23 cellular contexts compared by ENCODE assay signal in the genomic region with DNA sequence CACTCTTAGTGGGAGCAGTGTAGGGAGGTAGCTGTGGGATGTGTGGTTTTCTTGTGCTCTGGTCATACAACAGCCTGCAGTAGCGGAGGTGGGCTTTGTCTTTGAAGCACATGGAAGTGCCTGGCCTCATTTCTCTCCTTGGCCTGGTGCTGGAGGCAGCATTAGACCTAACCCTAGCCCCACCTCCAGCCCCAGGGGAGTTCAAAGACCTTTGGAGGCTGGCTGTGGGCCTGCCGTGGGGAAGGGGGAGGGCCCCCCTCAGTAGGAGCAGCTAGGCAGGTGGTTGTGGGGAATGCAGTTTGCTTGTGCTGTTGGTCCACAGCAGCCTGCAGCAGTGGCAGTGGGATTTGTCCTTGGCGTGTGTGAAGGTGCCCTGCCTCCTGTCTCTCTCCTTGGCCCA.
DNase-seq lines count a peak whose midpoint lies in the region; ATAC-seq and TF ChIP-seq lines count a peak whose summit lies in the region.
"Had no signal": no experiment of that assay in that cellular context is flagged by ENCODE, and none has a peak within 500 bp of the region (broad histone marks: within the 10 kb centered on the region; RNA-seq: fewer than 3 reads in every experiment).

No MANE protein-coding gene starts in this region.

- H3K36me3 Mint-ChIP-seq in stimulated activated memory B cell treated with anti-CD40 and anti-IgM and Interleukin-4, amounts not matched to agents 10 μg/mL and 1 μg/mL and 100 μg/mL, for 72 hours: peaks cover 41% of the 10 kb centered on the region

- H3K4me3 ChIP-seq in DND-41 (ENCODE audit: low read depth in 1 of 2, low read length in 2 of 2): no peak overlapping the region

- peaks cover 24% of the 10 kb centered on the region for H3K4me1 Mint-ChIP-seq in stimulated activated memory B cell treated with anti-CD40 and anti-IgM and Interleukin-4, amounts not matched to agents 10 μg/mL and 1 μg/mL and 100 μg/mL, for 72 hours
- peaks cover 6% of the 10 kb centered on the region for H3K4me1 Mint-ChIP-seq in stimulated activated naive CD8-positive, alpha-beta T cell treated with anti-CD3 and anti-CD28 coated beads, Interleukin-15, amount 100 ng/mL, for 72 hours

- DNase-seq in DND-41 (peak; percentile 84), iPS-NIHi11 (ENCODE audit: low spot score) (peak; percentile 22), hepatic stellate cell (ENCODE audit: low spot score) (no peak)
- no peak for DNase-seq in stimulated activated naive CD8-positive, alpha-beta T cell treated with anti-CD3 and anti-CD28 coated beads, Interleukin-15, amount 100 ng/mL, for 72 hours
- DNase-seq: ACHN; C1 segment of cervical spinal cord; DMS53; EL; NCI-H1694 treated with DMSO at 0.1 percent for 48 hours; NCI-H2081 treated with DMSO at 0.1 percent for 48 hours; NCI-H226; NCI-H510A treated with DMSO at 0.1 percent for 48 hours; NCI-H748 treated with DMSO at 0.1 percent for 48 hours; NK-92 treated with Interleukin-12 subunit alpha and Interleukin-12 subunit beta, amount 100 ng/mL, for 24 hours; SIG-M5 had no signal

- no peak overlapping the region for H3K27ac ChIP-seq in DND-41 (ENCODE audit: low read length)
- peak overlapping the region; percentile 50 for H3K27ac ChIP-seq in KOPT-K1 (ENCODE audit: low read depth, low read length, poor library complexity, severe bottlenecking)
- H3K27ac ChIP-seq: HL-60, KMS-11 had no signal

- TF ChIP-seq CTCF in DND-41 (IDR thresholded peaks at IDR 0.05; ENCODE audit: borderline replicate concordance, extremely low read depth, low read length, poor library complexity, severe bottlenecking): no peak

- H2AFZ ChIP-seq in DND-41 (ENCODE audit: low read depth, low read length): no peak overlapping the region; the same call in 1 of the 2 replicates

- H3K4me3 Mint-ChIP-seq in stimulated activated memory B cell treated with anti-CD40 and anti-IgM and Interleukin-4, amounts not matched to agents 10 μg/mL and 1 μg/mL and 100 μg/mL, for 72 hours: no peak overlapping the region
- no peak overlapping the region for H3K4me3 Mint-ChIP-seq in stimulated activated naive CD8-positive, alpha-beta T cell treated with anti-CD3 and anti-CD28 coated beads, Interleukin-15, amount 100 ng/mL, for 72 hours

- no peaks in the 10 kb centered on the region for H3K79me2 ChIP-seq in DND-41 (ENCODE audit: insufficient read depth, low read length)

- H3K27me3 Mint-ChIP-seq in stimulated activated memory B cell treated with anti-CD40 and anti-IgM and Interleukin-4, amounts not matched to agents 10 μg/mL and 1 μg/mL and 100 μg/mL, for 72 hours: no peaks in the 10 kb centered on the region
- no peaks in the 10 kb centered on the region for H3K27me3 Mint-ChIP-seq in stimulated activated naive CD8-positive, alpha-beta T cell treated with anti-CD3 and anti-CD28 coated beads, Interleukin-15, amount 100 ng/mL, for 72 hours

- H3K36me3 ChIP-seq in DND-41 (ENCODE audit: insufficient read depth, low read length) (no peaks in the 10 kb centered on the region), KOPT-K1 (ENCODE audit: insufficient read depth, low read length) (no peaks in the 10 kb centered on the region)

- H3K4me2 ChIP-seq in DND-41 (ENCODE audit: insufficient read depth, low read length): no peak overlapping the region
- H3K4me2 ChIP-seq: KMS-11 had no signal

- H3K4me1 ChIP-seq in DND-41 (ENCODE audit: insufficient read depth, low read length): peaks cover 16% of the 10 kb centered on the region

- ATAC-seq in DND-41 (ENCODE audit: insufficient read depth, low read depth) (peak; percentile 100), HG03520 (IDR thresholded peaks at IDR 0.05; ENCODE audit: unreplicated experiment) (no peak), HG03521 (IDR thresholded peaks at IDR 0.05; ENCODE audit: unreplicated experiment) (no peak)
- peak; percentile 31 for ATAC-seq in stimulated activated memory B cell treated with anti-CD40 and anti-IgM and Interleukin-4, amounts not matched to agents 10 μg/mL and 1 μg/mL and 100 μg/mL, for 72 hours
- no peak for ATAC-seq in stimulated activated naive CD8-positive, alpha-beta T cell treated with anti-CD3 and anti-CD28 coated beads, Interleukin-15, amount 100 ng/mL, for 72 hours
- ATAC-seq: Panc1, SK-N-SH treated with all-trans-retinoic acid at 6 μM for 48 hours had no signal

- no peak overlapping the region for H3K9ac ChIP-seq in DND-41 (ENCODE audit: low read depth, low read length)
- H3K9ac ChIP-seq: KMS-11 had no signal

- H3K9me3 ChIP-seq in DND-41 (ENCODE audit: insufficient read depth, low read length, severe bottlenecking) (no peaks in the 10 kb centered on the region), KOPT-K1 (ENCODE audit: insufficient read depth, low read length, poor library complexity, severe bottlenecking) (no peaks in the 10 kb centered on the region)

- no peaks in the 10 kb centered on the region; the same call in 1 of the 2 replicates for H4K20me1 ChIP-seq in DND-41 (ENCODE audit: insufficient read depth, low read length)

- H3K9me3 Mint-ChIP-seq in stimulated activated memory B cell treated with anti-CD40 and anti-IgM and Interleukin-4, amounts not matched to agents 10 μg/mL and 1 μg/mL and 100 μg/mL, for 72 hours: peaks cover 5% of the 10 kb centered on the region
- H3K9me3 Mint-ChIP-seq in stimulated activated naive CD8-positive, alpha-beta T cell treated with anti-CD3 and anti-CD28 coated beads, Interleukin-15, amount 100 ng/mL, for 72 hours: peaks cover 0 to 5% of the 10 kb centered on the region in 2 donors

- no peak overlapping the region for H3K27ac Mint-ChIP-seq in stimulated activated memory B cell treated with anti-CD40 and anti-IgM and Interleukin-4, amounts not matched to agents 10 μg/mL and 1 μg/mL and 100 μg/mL, for 72 hours
- peak overlapping the region in 1 of 2 donors; percentile 36 for H3K27ac Mint-ChIP-seq in stimulated activated naive CD8-positive, alpha-beta T cell treated with anti-CD3 and anti-CD28 coated beads, Interleukin-15, amount 100 ng/mL, for 72 hours

- H3K27me3 ChIP-seq in DND-41 (ENCODE audit: insufficient read depth, low read length, poor library complexity): no peaks in the 10 kb centered on the region

Comparison
In these comparisons a context has a peak if more than half of its experiments do, and no peak if none do; other contexts are left out.
1. ATAC-seq: peak in DND-41 (single experiment) and stimulated activated memory B cell treated with anti-CD40 and anti-IgM and Interleukin-4, amounts not matched to agents 10 μg/mL and 1 μg/mL and 100 μg/mL, for 72 hours (single experiment); none in HG03520 (single experiment), HG03521 (single experiment) and stimulated activated naive CD8-positive, alpha-beta T cell treated with anti-CD3 and anti-CD28 coated beads, Interleukin-15, amount 100 ng/mL, for 72 hours (single experiment).
2. DNase-seq: peak in DND-41 (single experiment) and iPS-NIHi11 (single experiment); none in hepatic stellate cell (single experiment) and stimulated activated naive CD8-positive, alpha-beta T cell treated with anti-CD3 and anti-CD28 coated beads, Interleukin-15, amount 100 ng/mL, for 72 hours (0 of 2).